28 cellular contexts compared by ENCODE assay signal in the genomic region with DNA sequence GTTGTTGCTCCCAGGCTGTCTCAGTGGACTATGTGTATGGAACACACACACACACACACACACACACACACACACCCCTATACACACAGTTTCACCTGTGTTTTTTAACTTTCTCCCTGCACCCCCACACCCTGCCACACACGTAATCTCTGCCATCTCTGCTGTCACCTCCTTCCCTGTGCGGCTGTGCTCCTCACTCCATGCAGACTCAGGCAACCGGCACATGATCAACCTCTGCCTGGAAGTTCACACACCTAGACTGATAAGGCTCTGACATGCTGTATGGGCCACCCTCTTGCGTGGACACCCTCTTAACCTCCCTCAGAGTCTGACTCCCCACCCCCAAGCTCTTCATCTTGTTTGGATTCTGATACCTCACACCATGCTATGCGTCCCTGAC.
"Had no signal": no experiment of that assay in that cellular context is flagged by ENCODE, and none has a peak within 500 bp of the region (broad histone marks: within the 10 kb centered on the region; RNA-seq: fewer than 3 reads in every experiment).

No MANE protein-coding gene starts in this region.

- H3K4me3 Mint-ChIP-seq: naive B cell; nephron progenitor cell; neural crest cell; stimulated activated memory B cell treated with anti-CD40 and anti-IgM and Interleukin-4, amounts not matched to agents 10 μg/mL and 1 μg/mL and 100 μg/mL, for 72 hours; stimulated activated naive CD8-positive, alpha-beta T cell treated with anti-CD3 and anti-CD28 coated beads, Interleukin-15, Interleukin-2, amounts not matched to agents 100 ng/mL and 50 ng/mL, for 24 hours; type B pancreatic cell had no signal

- H3K4me3 ChIP-seq: pancreas, psoas muscle, skin epidermis, smooth muscle cell, spleen, stomach, thoracic aorta, thyroid gland, tibial nerve, upper lobe of right lung, uterus had no signal

- H3K9me3 Mint-ChIP-seq: nephron progenitor cell; neural crest cell; stimulated activated memory B cell treated with anti-CD40 and anti-IgM and Interleukin-4, amounts not matched to agents 10 μg/mL and 1 μg/mL and 100 μg/mL, for 72 hours; stimulated activated naive CD8-positive, alpha-beta T cell treated with anti-CD3 and anti-CD28 coated beads, Interleukin-15, Interleukin-2, amounts not matched to agents 100 ng/mL and 50 ng/mL, for 24 hours had no signal

- H3K27me3 ChIP-seq: neutrophil, pancreas, spleen, stomach, thyroid gland, tibial nerve, upper lobe of right lung, uterus had no signal

- DNase-seq: naive B cell; naive thymus-derived CD8-positive, alpha-beta T cell; nephron progenitor cell; nucleus accumbens; pancreas; psoas muscle; right cardiac atrium; spleen; stimulated activated CD4-positive, alpha-beta T cell treated with anti-CD3 and anti-CD28 coated beads, Interleukin-12 subunit alpha, Interleukin-12 subunit beta, amount 100 ng/mL, for 4 hours; stimulated activated CD4-positive, alpha-beta T cell treated with anti-CD3 and anti-CD28 coated beads, Interleukin-1b, Interleukin-23, amount 100 ng/mL, for 48 hours; stimulated activated CD4-positive, alpha-beta T cell treated with anti-CD3 and anti-CD28 coated beads, Interleukin-4, amount 100 ng/mL, for 1 hour; stimulated activated CD4-positive, alpha-beta T cell treated with anti-CD3 and anti-CD28 coated beads, Interleukin-4, amount 100 ng/mL, for 4 hours; stimulated activated CD8-positive, alpha-beta memory T cell treated with anti-CD3 and anti-CD28 coated beads, Interleukin-4, amount 100 ng/mL, for 48 hours; stimulated activated naive CD4-positive, alpha-beta T cell treated with Interleukin-2 at 50 U/mL for 16 hours; stomach; thyroid gland; upper lobe of right lung; uterus had no signal

- ATAC-seq: naive thymus-derived CD8-positive, alpha-beta T cell; pancreas; psoas muscle; right cardiac atrium; sciatic nerve; stimulated activated memory B cell treated with anti-CD40 and anti-IgM and Interleukin-4, amounts not matched to agents 10 μg/mL and 1 μg/mL and 100 μg/mL, for 72 hours; upper lobe of right lung had no signal

- H3K9me3 ChIP-seq: neutrophil, pancreas, psoas muscle, spleen, stomach, thoracic aorta, thyroid gland, tibial nerve, upper lobe of right lung, uterus had no signal

- H3K27ac ChIP-seq: neutrophil, pancreas, psoas muscle, skin epidermis, spleen, stomach, thoracic aorta, thyroid gland, tibial nerve, upper lobe of right lung, uterus had no signal

- H3K27me3 Mint-ChIP-seq: naive B cell; naive thymus-derived CD8-positive, alpha-beta T cell; stimulated activated memory B cell treated with anti-CD40 and anti-IgM and Interleukin-4, amounts not matched to agents 10 μg/mL and 1 μg/mL and 100 μg/mL, for 72 hours; stimulated activated naive CD8-positive, alpha-beta T cell treated with anti-CD3 and anti-CD28 coated beads, Interleukin-15, Interleukin-2, amounts not matched to agents 100 ng/mL and 50 ng/mL, for 24 hours; type B pancreatic cell had no signal

- H3K4me1 ChIP-seq: pancreas, psoas muscle, spleen, stomach, thyroid gland, tibial nerve, upper lobe of right lung, uterus had no signal

- H3K4me1 Mint-ChIP-seq: naive B cell; neural crest cell; stimulated activated memory B cell treated with anti-CD40 and anti-IgM and Interleukin-4, amounts not matched to agents 10 μg/mL and 1 μg/mL and 100 μg/mL, for 72 hours had no signal

- H3K27ac Mint-ChIP-seq: nephron progenitor cell; stimulated activated memory B cell treated with anti-CD40 and anti-IgM and Interleukin-4, amounts not matched to agents 10 μg/mL and 1 μg/mL and 100 μg/mL, for 72 hours; stimulated activated naive CD8-positive, alpha-beta T cell treated with anti-CD3 and anti-CD28 coated beads, Interleukin-15, Interleukin-2, amounts not matched to agents 100 ng/mL and 50 ng/mL, for 24 hours; type B pancreatic cell had no signal

- H3K36me3 ChIP-seq: neutrophil, spleen, thoracic aorta, thyroid gland, upper lobe of right lung, uterus had no signal
